ENCODE assay signal across 2 cellular contexts in genomic region chr3:13853978-13854296, GRCh38.
A peak's percentile ranks its signal among the peaks of the same experiment; 100 is the strongest.
TF ChIP-seq lines count a peak whose summit lies in the region.

No MANE protein-coding gene starts in this region.

TF ChIP-seq in Ishikawa, 13 proteins besides CTCF, POLR2A, EP300 and RAD21:
- TF ChIP-seq NFIC (IDR thresholded peaks at IDR 0.05) (peak; percentile 78), USF1 (IDR thresholded peaks at IDR 0.05) (no peak), TCF12 (IDR thresholded peaks at IDR 0.05; ENCODE audit: low read depth) (peak; percentile 98), MAX (IDR thresholded peaks at IDR 0.05) (no peak; the same call in 1 of the 2 replicates), REST (IDR thresholded peaks at IDR 0.05; ENCODE audit: low read depth) (no peak), ZBTB7A (IDR thresholded peaks at IDR 0.05; ENCODE audit: low read depth) (no peak), CREB1 (IDR thresholded peaks at IDR 0.05; ENCODE audit: low read depth) (no peak), FOXM1 (IDR thresholded peaks at IDR 0.05; ENCODE audit: borderline replicate concordance, low read depth) (peak; percentile 87), YY1 (IDR thresholded peaks at IDR 0.05; ENCODE audit: low read depth) (no peak), TAF1 (IDR thresholded peaks at IDR 0.05; ENCODE audit: low read depth) (no peak), TEAD4 (IDR thresholded peaks at IDR 0.05) (peak; percentile 61), EGR1 (IDR thresholded peaks at IDR 0.05) (no peak), CEBPB (IDR thresholded peaks at IDR 0.05) (no peak)
TF ChIP-seq in Ishikawa: peak in this region for 4.

TF ChIP-seq in H1, 55 proteins besides CTCF, POLR2A, EP300 and RAD21:
- no peak for TF ChIP-seq ZNF274 (IDR thresholded peaks at IDR 0.05; ENCODE audit: borderline replicate concordance, extremely low read depth, low read length)
- no peak for TF ChIP-seq MAFK (IDR thresholded peaks at IDR 0.05; ENCODE audit: low read depth, low read length)
- TF ChIP-seq NANOG (IDR thresholded peaks at IDR 0.05; ENCODE audit: insufficient read depth, low read depth, low read length, poor library complexity, severe bottlenecking) = no peak
- TF ChIP-seq TCF12 (IDR thresholded peaks at IDR 0.05; ENCODE audit: low read depth, low read length) = no peak
- no peak for TF ChIP-seq ASH2L (IDR thresholded peaks at IDR 0.05; ENCODE audit: low read length)
- no peak for TF ChIP-seq TEAD4 (IDR thresholded peaks at IDR 0.05; ENCODE audit: low read depth, low read length)
- no peak for TF ChIP-seq CHD1 (IDR thresholded peaks at IDR 0.05; ENCODE audit: low read depth, low read length)
- TF ChIP-seq SP2 (IDR thresholded peaks at IDR 0.05; ENCODE audit: low read length) = no peak
TF ChIP-seq in H1: peak in this region for 0.
